Comparison of ENCODE assay signal across 19 cellular contexts in genomic region chr4:39846135-39846534, GRCh38.
A peak's percentile ranks its signal among the peaks of the same experiment; 100 is the strongest.
DNase-seq lines count a peak whose midpoint lies in the region; ATAC-seq and TF ChIP-seq lines count a peak whose summit lies in the region.
"Had no signal": no experiment of that assay in that cellular context is flagged by ENCODE, and none has a peak within 500 bp of the region (broad histone marks: within the 10 kb centered on the region; RNA-seq: fewer than 3 reads in every experiment).

No MANE protein-coding gene starts in this region.

- DNase-seq in Daoy (ENCODE audit: low read depth) (peak; percentile 45), M059J (ENCODE audit: low read depth) (peak; percentile 80), brain microvascular endothelial cell (peak; percentile 19), osteoblast (ENCODE audit: insufficient read length, low spot score, missing footprints) (no peak), NCI-H69 (lab: John Stamatoyannopoulos, UW) (no peak), midbrain (lab: John Stamatoyannopoulos, UW) (no peak)
- DNase-seq in activated CD4-positive, alpha-beta T cell treated with anti-CD3 and anti-CD28 coated beads for 36 hours: no peak
- DNase-seq: activated CD4-positive, alpha-beta T cell treated with anti-CD3 and anti-CD28 coated beads for 48 hours; activated naive CD8-positive, alpha-beta T cell treated with anti-CD3 and anti-CD28 coated beads for 36 hours; CD4-positive, alpha-beta memory T cell; heart right ventricle; immature natural killer cell; left ventricle myocardium superior; NCI-H1105 treated with DMSO at 0.1 percent for 48 hours; NCI-H2081; SJCRH30 had no signal

- no peaks in the 10 kb centered on the region for H4K20me1 ChIP-seq in osteoblast (ENCODE audit: insufficient read depth, low read length)

- intact Hi-C loops in activated CD4-positive, alpha-beta T cell treated with anti-CD3 and anti-CD28 coated beads for 36 hours (cut with DNase I, micrococcal nuclease): no loop called here

- H3K27ac Mint-ChIP-seq in activated CD4-positive, alpha-beta T cell treated with anti-CD3 and anti-CD28 coated beads for 36 hours: no peak overlapping the region
- H3K27ac Mint-ChIP-seq in activated T-helper 17 cell treated with anti-CD3 and anti-CD28 coated beads, Interleukin-2, amount 50 U/mL, for 72 hours: no peak overlapping the region
- H3K27ac Mint-ChIP-seq: activated naive CD8-positive, alpha-beta T cell treated with anti-CD3 and anti-CD28 coated beads for 36 hours; immature natural killer cell; T-helper 1 cell treated with Interleukin-12 subunit alpha and Interleukin-12 subunit beta and Interleukin-4 antibody, amounts not matched to agents 30 μg/mL and 1 μg/mL, for 36 hours had no signal

- no peaks in the 10 kb centered on the region for H3K4me1 Mint-ChIP-seq in activated CD4-positive, alpha-beta T cell treated with anti-CD3 and anti-CD28 coated beads for 36 hours
- H3K4me1 Mint-ChIP-seq in activated T-helper 17 cell treated with anti-CD3 and anti-CD28 coated beads, Interleukin-2, amount 50 U/mL, for 72 hours: no peaks in the 10 kb centered on the region
- H3K4me1 Mint-ChIP-seq: activated naive CD8-positive, alpha-beta T cell treated with anti-CD3 and anti-CD28 coated beads for 36 hours; CD4-positive, alpha-beta memory T cell; immature natural killer cell had no signal

- TF ChIP-seq CTCF in brain microvascular endothelial cell (IDR thresholded peaks at IDR 0.05; ENCODE audit: low read depth, low read length, missing control alignments) (no peak), osteoblast (IDR thresholded peaks at IDR 0.05; ENCODE audit: extremely low read depth, low read depth, low read length) (no peak)

- ATAC-seq in activated CD4-positive, alpha-beta T cell treated with anti-CD3 and anti-CD28 coated beads for 36 hours: no peak
- no peak for ATAC-seq in activated T-helper 17 cell treated with anti-CD3 and anti-CD28 coated beads, Interleukin-2, amount 50 U/mL, for 72 hours (replicated peaks)
- ATAC-seq: heart right ventricle, left ventricle myocardium superior, Panc1 had no signal

- H2AFZ ChIP-seq in osteoblast (ENCODE audit: low read length): no peak overlapping the region

- peaks cover 26% of the 10 kb centered on the region for H3K36me3 Mint-ChIP-seq in activated CD4-positive, alpha-beta T cell treated with anti-CD3 and anti-CD28 coated beads for 36 hours (ENCODE audit: low read depth)
- H3K36me3 Mint-ChIP-seq in activated T-helper 17 cell treated with anti-CD3 and anti-CD28 coated beads, Interleukin-2, amount 50 U/mL, for 72 hours (ENCODE audit: low read depth): peaks cover 71% of the 10 kb centered on the region

- CTCF ChIA-PET in activated CD4-positive, alpha-beta T cell treated with anti-CD3 and anti-CD28 coated beads for 36 hours (lab: Charles Lee): interaction anchor here (1.1 kb wide), 1 partner anchor 28 kb away, joined by 3 read pairs; no protein-coding TSS in a partner anchor

- POLR2A ChIA-PET in activated CD4-positive, alpha-beta T cell treated with anti-CD3 and anti-CD28 coated beads for 36 hours (lab: Charles Lee): no interaction called here

- no peak overlapping the region for H3K4me3 Mint-ChIP-seq in activated CD4-positive, alpha-beta T cell treated with anti-CD3 and anti-CD28 coated beads for 36 hours
- H3K4me3 Mint-ChIP-seq in activated T-helper 17 cell treated with anti-CD3 and anti-CD28 coated beads, Interleukin-2, amount 50 U/mL, for 72 hours: no peak overlapping the region
- H3K4me3 Mint-ChIP-seq: activated naive CD8-positive, alpha-beta T cell treated with anti-CD3 and anti-CD28 coated beads for 36 hours; CD4-positive, alpha-beta memory T cell; immature natural killer cell; T-helper 1 cell treated with Interleukin-12 subunit alpha and Interleukin-12 subunit beta and Interleukin-4 antibody, amounts not matched to agents 30 μg/mL and 1 μg/mL, for 36 hours had no signal

- no peaks in the 10 kb centered on the region for H3K9me3 Mint-ChIP-seq in activated CD4-positive, alpha-beta T cell treated with anti-CD3 and anti-CD28 coated beads for 36 hours (ENCODE audit: low read depth)
- H3K9me3 Mint-ChIP-seq in activated T-helper 17 cell treated with anti-CD3 and anti-CD28 coated beads, Interleukin-2, amount 50 U/mL, for 72 hours: no peaks in the 10 kb centered on the region
- H3K9me3 Mint-ChIP-seq: activated naive CD8-positive, alpha-beta T cell treated with anti-CD3 and anti-CD28 coated beads for 36 hours; CD4-positive, alpha-beta memory T cell; immature natural killer cell; T-helper 1 cell treated with Interleukin-12 subunit alpha and Interleukin-12 subunit beta and Interleukin-4 antibody, amounts not matched to agents 30 μg/mL and 1 μg/mL, for 36 hours had no signal

- H3K27me3 ChIP-seq in brain microvascular endothelial cell (replicated peaks) (no peaks in the 10 kb centered on the region), osteoblast (ENCODE audit: insufficient read depth, low read length) (no peaks in the 10 kb centered on the region)
- H3K27me3 ChIP-seq: heart right ventricle, SJCRH30 had no signal

- H3K4me1 ChIP-seq in osteoblast (ENCODE audit: insufficient read depth, low read length): peaks cover 7% of the 10 kb centered on the region
- H3K4me1 ChIP-seq: heart right ventricle, SJCRH30 had no signal

- no peaks in the 10 kb centered on the region for H3K79me2 ChIP-seq in osteoblast (ENCODE audit: insufficient read depth, low read length)

- no peaks in the 10 kb centered on the region for H3K27me3 Mint-ChIP-seq in activated CD4-positive, alpha-beta T cell treated with anti-CD3 and anti-CD28 coated beads for 36 hours
- no peaks in the 10 kb centered on the region for H3K27me3 Mint-ChIP-seq in activated T-helper 17 cell treated with anti-CD3 and anti-CD28 coated beads, Interleukin-2, amount 50 U/mL, for 72 hours
- H3K27me3 Mint-ChIP-seq: activated naive CD8-positive, alpha-beta T cell treated with anti-CD3 and anti-CD28 coated beads for 36 hours; CD4-positive, alpha-beta memory T cell had no signal

- no peak overlapping the region for H3K4me2 ChIP-seq in osteoblast (ENCODE audit: insufficient read depth, low read length)

- no peaks in the 10 kb centered on the region for H3K9me3 ChIP-seq in osteoblast (ENCODE audit: low read depth, low read length)
- H3K9me3 ChIP-seq: heart right ventricle, SJCRH30 had no signal

- in situ Hi-C loops in brain microvascular endothelial cell (cut with HindIII; ENCODE audit: low pct_ligation_motif_present, low sequenced_read_pairs): no loop called here

- no peak overlapping the region for H3K4me3 ChIP-seq in brain microvascular endothelial cell (ENCODE audit: low read depth, low read length)
- H3K4me3 ChIP-seq in osteoblast (ENCODE audit: insufficient read depth, low read length): no peak overlapping the region
- H3K4me3 ChIP-seq: heart right ventricle, SJCRH30 had no signal

- H3K27ac ChIP-seq in brain microvascular endothelial cell (no peak overlapping the region), osteoblast (ENCODE audit: low read depth, low read length) (peak overlapping the region; percentile 16)
- H3K27ac ChIP-seq: heart right ventricle, SJCRH30 had no signal

- H3K36me3 ChIP-seq in brain microvascular endothelial cell (replicated peaks): peaks cover 23% of the 10 kb centered on the region
- H3K36me3 ChIP-seq in osteoblast (ENCODE audit: insufficient read depth, low read length): peaks cover 46% of the 10 kb centered on the region

Comparison
In these comparisons a context has a peak if more than half of its experiments do, and no peak if none do; other contexts are left out.
1. DNase-seq: peak in Daoy (single experiment), M059J (single experiment) and brain microvascular endothelial cell (single experiment); none in osteoblast (single experiment), NCI-H69 (single experiment), activated CD4-positive, alpha-beta T cell treated with anti-CD3 and anti-CD28 coated beads for 36 hours (single experiment) and midbrain (single experiment).